In genomic region chr14:21069388-21070082, GRCh38 we compare ENCODE assay signal across 8 cellular contexts. TPM values are rescaled to one million over a fixed set of nuclear protein-coding genes. Genes with fewer than 3 reads are reported as not detected.
DNase-seq lines count a peak whose midpoint lies in the region; ATAC-seq and TF ChIP-seq lines count a peak whose summit lies in the region.

No MANE protein-coding gene starts in this region.

- peak in 1 of 56 donors; percentile 25 for TF ChIP-seq CTCF in dorsolateral prefrontal cortex (IDR thresholded peaks at IDR 0.05 in 54 of 56, conservative IDR thresholded peaks at IDR 0.05 in 2 of 56; ENCODE audit: low read depth in 1 of 56, partially characterized antibody in 56 of 56)
- no peak for TF ChIP-seq CTCF in lower lobe of right lung (IDR thresholded peaks at IDR 0.05)
- no peak for TF ChIP-seq CTCF in suprapubic skin (IDR thresholded peaks at IDR 0.05)

- no peaks in the 10 kb centered on the region for H3K36me3 Mint-ChIP-seq in activated CD4-positive, alpha-beta T cell treated with anti-CD3 and anti-CD28 coated beads for 36 hours (ENCODE audit: low read depth)

- no peak for DNase-seq in activated CD4-positive, alpha-beta T cell treated with anti-CD3 and anti-CD28 coated beads for 36 hours
- no peak for DNase-seq in activated CD4-positive, alpha-beta T cell treated with anti-CD3 and anti-CD28 coated beads, Interleukin-2, amount 50 U/mL, for 4 hours
- DNase-seq in RPMI8226 (peak; percentile 11), dorsolateral prefrontal cortex (peak in 7 of 10 donors; percentile 50 to 77 (median 60)), lower lobe of right lung (no peak), suprapubic skin (ENCODE audit: low spot score in 2 of 2) (peak in 1 of 2 donors; percentile 78)

- CTCF ChIA-PET in activated CD4-positive, alpha-beta T cell treated with anti-CD3 and anti-CD28 coated beads for 36 hours (lab: Charles Lee): interaction anchor here (0.6 to 3.1 kb wide), 11 partner anchors 11 to 81 kb away, joined by 3 to 52 read pairs (median 8); no protein-coding TSS in a partner anchor

- H3K36me3 ChIP-seq in lower lobe of right lung (peaks cover 14% of the 10 kb centered on the region), suprapubic skin (peaks cover 6% of the 10 kb centered on the region)

- 3% methylated on average over 35 of the region's 40 CpGs for WGBS in suprapubic skin

- H3K4me1 Mint-ChIP-seq in activated CD4-positive, alpha-beta T cell treated with anti-CD3 and anti-CD28 coated beads for 36 hours: peaks cover 33% of the 10 kb centered on the region

- peaks cover 0 to 23% (median 0%) of the 10 kb centered on the region in 45 donors for H3K27me3 ChIP-seq in dorsolateral prefrontal cortex
- peaks cover 4% of the 10 kb centered on the region for H3K27me3 ChIP-seq in lower lobe of right lung (ENCODE audit: low read depth)
- H3K27me3 ChIP-seq in suprapubic skin: no peaks in the 10 kb centered on the region

- intact Hi-C loops in activated CD4-positive, alpha-beta T cell treated with anti-CD3 and anti-CD28 coated beads for 36 hours (cut with DNase I, micrococcal nuclease): loop anchor here (2.0 kb wide), 4 partner anchors 17 to 45 kb away; partner anchors contain the start of gene NDRG2 (in 1 of the 2)
- intact Hi-C loops in dorsolateral prefrontal cortex (cut with DNase I) (loop anchor here (1.0 to 5.0 kb wide), 3 partner anchors 33 to 47 kb away; no protein-coding TSS in a partner anchor), lower lobe of right lung (cut with DNase I) (no loop called here)

- H3K4me3 Mint-ChIP-seq in activated CD4-positive, alpha-beta T cell treated with anti-CD3 and anti-CD28 coated beads for 36 hours: peak overlapping the region; percentile 63

- POLR2A ChIA-PET in activated CD4-positive, alpha-beta T cell treated with anti-CD3 and anti-CD28 coated beads for 36 hours (lab: Charles Lee): no interaction called here

- H3K9me3 Mint-ChIP-seq in activated CD4-positive, alpha-beta T cell treated with anti-CD3 and anti-CD28 coated beads for 36 hours (ENCODE audit: low read depth): no peaks in the 10 kb centered on the region

- H3K4me3 ChIP-seq in dorsolateral prefrontal cortex (peak overlapping the region; percentile 49 to 85 (median 73)), lower lobe of right lung (peak overlapping the region; percentile 75), suprapubic skin (peak overlapping the region; percentile 88)

- TF ChIP-seq POLR2A in suprapubic skin (IDR thresholded peaks at IDR 0.05): no peak

- H3K4me1 ChIP-seq in lower lobe of right lung (peaks cover 38% of the 10 kb centered on the region), suprapubic skin (peaks cover 42% of the 10 kb centered on the region)

- TF ChIP-seq EP300 in suprapubic skin (IDR thresholded peaks at IDR 0.05): no peak

- H3K9me3 ChIP-seq in lower lobe of right lung (no peaks in the 10 kb centered on the region), suprapubic skin (no peaks in the 10 kb centered on the region)

- no peak overlapping the region for H3K27ac Mint-ChIP-seq in activated CD4-positive, alpha-beta T cell treated with anti-CD3 and anti-CD28 coated beads for 36 hours

- H3K27ac ChIP-seq in dorsolateral prefrontal cortex (peak overlapping the region; percentile 80 to 98 (median 95)), lower lobe of right lung (peak overlapping the region; percentile 81), suprapubic skin (peak overlapping the region; percentile 90)

- H3K27me3 Mint-ChIP-seq in activated CD4-positive, alpha-beta T cell treated with anti-CD3 and anti-CD28 coated beads for 36 hours: peaks cover 65% of the 10 kb centered on the region

- no peak for ATAC-seq in activated CD4-positive, alpha-beta T cell treated with anti-CD3 and anti-CD28 coated beads for 36 hours
- ATAC-seq in lower lobe of right lung (peak in 1 of 2 donors; percentile 7), GM21381 (IDR thresholded peaks at IDR 0.05; ENCODE audit: unreplicated experiment) (no peak), HG03342 (IDR thresholded peaks at IDR 0.05; ENCODE audit: unreplicated experiment) (no peak)

RNA-seq across cellular contexts. Expression of gene ARHGEF40, which starts 0.6 kb away (rescaled TPM):
- under 1 TPM; 0.05 to 0.09 TPM for total RNA-seq in activated CD4-positive, alpha-beta T cell treated with anti-CD3 and anti-CD28 coated beads for 36 hours
- total RNA-seq in dorsolateral prefrontal cortex: 10 to 100 TPM; 14.5 to 65.9 (median 29.4) TPM
- 28.5 TPM for total RNA-seq in lower lobe of right lung
- total RNA-seq in suprapubic skin: 10 to 100 TPM; 14.4 to 22.8 (median 17.6) TPM

RNA-seq across cellular contexts. Expression of gene RNASE8, which starts 11.9 kb away (rescaled TPM):
- total RNA-seq in activated CD4-positive, alpha-beta T cell treated with anti-CD3 and anti-CD28 coated beads for 36 hours: not detected
- total RNA-seq in dorsolateral prefrontal cortex (not detected), lower lobe of right lung (not detected), suprapubic skin (not detected)

RNA-seq across cellular contexts. Expression of gene RNASE7, which starts 27.4 kb away (rescaled TPM):
- total RNA-seq in activated CD4-positive, alpha-beta T cell treated with anti-CD3 and anti-CD28 coated beads for 36 hours: not detected
- total RNA-seq in dorsolateral prefrontal cortex: under 1 TPM in 2 of 120 experiments, not detected in 118; 0.53 to 0.96 TPM
- not detected for total RNA-seq in lower lobe of right lung
- 10 to 100 TPM; 10.3 to 46.9 (median 35.4) TPM for total RNA-seq in suprapubic skin

RNA-seq across cellular contexts. Expression of gene ZNF219, which starts 28.9 kb away (rescaled TPM):
- total RNA-seq in activated CD4-positive, alpha-beta T cell treated with anti-CD3 and anti-CD28 coated beads for 36 hours: 10 to 100 TPM in 1 of 2 experiments, 1 to 10 TPM in 1; 9.6 to 10.8 TPM
- total RNA-seq in dorsolateral prefrontal cortex: 10 to 100 TPM; 12.5 to 59.8 (median 25.2) TPM
- total RNA-seq in lower lobe of right lung: 46.1 TPM
- 10 to 100 TPM; 44.2 to 70.0 (median 56.7) TPM for total RNA-seq in suprapubic skin

RNA-seq across cellular contexts. Expression of gene TMEM253, which starts 31.3 kb away (rescaled TPM):
- total RNA-seq in activated CD4-positive, alpha-beta T cell treated with anti-CD3 and anti-CD28 coated beads for 36 hours: under 1 TPM in 1 of 2 experiments, not detected in 1; 0.44 TPM
- total RNA-seq in dorsolateral prefrontal cortex (1 to 10 TPM in 14 of 120 experiments, under 1 TPM in 40, not detected in 66; 0.30 to 5.4 (median 0.64) TPM), lower lobe of right lung (0.50 TPM), suprapubic skin (1 to 10 TPM in 1 of 4 donors, under 1 TPM in 2, not detected in 1; 0.53 to 2.0 (median 0.83) TPM)

Comparison
In these comparisons a context has a peak if more than half of its experiments do, and no peak if none do; other contexts are left out.
1. DNase-seq: peak in RPMI8226 (single experiment) and dorsolateral prefrontal cortex (7 of 10); none in activated CD4-positive, alpha-beta T cell treated with anti-CD3 and anti-CD28 coated beads for 36 hours (single experiment), activated CD4-positive, alpha-beta T cell treated with anti-CD3 and anti-CD28 coated beads, Interleukin-2, amount 50 U/mL, for 4 hours (0 of 2) and lower lobe of right lung (single experiment).
2. RNA of gene ARHGEF40, which starts 0.6 kb away (total RNA-seq): 14.5 to 65.9 TPM in dorsolateral prefrontal cortex, 28.5 TPM in lower lobe of right lung (single experiment) and 14.4 to 22.8 TPM in suprapubic skin; 0.05 to 0.09 TPM in activated CD4-positive, alpha-beta T cell treated with anti-CD3 and anti-CD28 coated beads for 36 hours; every median in the first group is over 10 times any median in the second.
3. RNA of gene RNASE7, which starts 27.4 kb away (total RNA-seq): 10.3 to 46.9 TPM in suprapubic skin; not detected in activated CD4-positive, alpha-beta T cell treated with anti-CD3 and anti-CD28 coated beads for 36 hours, 0.53 to 0.96 TPM in dorsolateral prefrontal cortex and not detected in lower lobe of right lung (single experiment); every median in the first group is over 4 times any median in the second.
4. Peak in every context shown above with its lines, with median percentiles within 50 percentile points of each other: H3K27ac ChIP-seq and H3K4me3 ChIP-seq.